Comparison of ENCODE assay signal across 17 cellular contexts in the genomic region with DNA sequence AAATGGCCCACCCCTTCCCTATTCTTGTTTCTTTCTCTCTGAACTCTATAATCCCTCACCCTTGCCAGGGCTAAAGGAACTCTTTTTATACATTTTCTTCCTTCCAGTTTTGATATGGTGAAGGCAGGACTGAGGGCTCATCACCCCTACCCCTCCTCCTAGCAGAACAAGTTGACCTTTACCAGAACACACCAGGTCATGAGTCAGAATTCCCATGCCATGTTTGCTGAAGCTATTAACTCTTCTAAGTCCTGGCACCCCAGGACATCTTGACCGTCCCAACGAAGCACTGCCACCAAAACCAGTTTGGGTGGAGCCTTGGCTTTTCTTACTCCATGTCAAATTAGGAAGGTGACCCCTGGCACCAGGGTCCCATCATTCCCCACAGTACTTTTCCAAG. TPM values are rescaled to one million over a fixed set of nuclear protein-coding genes. Genes with fewer than 3 reads are reported as not detected.
A peak's percentile ranks its signal among the peaks of the same experiment; 100 is the strongest.
DNase-seq lines count a peak whose midpoint lies in the region; ATAC-seq and TF ChIP-seq lines count a peak whose summit lies in the region.
"Had no signal": no experiment of that assay in that cellular context is flagged by ENCODE, and none has a peak within 500 bp of the region (broad histone marks: within the 10 kb centered on the region; RNA-seq: fewer than 3 reads in every experiment).

No MANE protein-coding gene starts in this region.

- H3K9me3 ChIP-seq in liver (ENCODE audit: control insufficient read depth in 4 of 4, low read length in 3 of 4): peaks cover 0 to 3% (median 0%) of the 10 kb centered on the region in 4 donors

- H3K27me3 ChIP-seq in liver (ENCODE audit: control insufficient read depth in 4 of 4, insufficient read depth in 4 of 4, low read length in 3 of 4): no peaks in the 10 kb centered on the region

- intact Hi-C loops in activated CD4-positive, alpha-beta T cell treated with anti-CD3 and anti-CD28 coated beads for 36 hours (cut with DNase I, micrococcal nuclease): no loop called here

- no peak overlapping the region for H3K27ac Mint-ChIP-seq in activated T-cell treated with anti-CD3 and anti-CD28 coated beads, Interleukin-2, amount 50 U/mL, for 72 hours
- H3K27ac Mint-ChIP-seq in brain: no peak overlapping the region
- H3K27ac Mint-ChIP-seq in stimulated activated effector memory CD8-positive, alpha-beta T cell treated with anti-CD3 and anti-CD28 coated beads, Interleukin-12 subunit alpha, Interleukin-12 subunit beta, amount 100 ng/mL, for 72 hours: no peak overlapping the region
- H3K27ac Mint-ChIP-seq in activated CD4-positive, alpha-beta T cell treated with anti-CD3 and anti-CD28 coated beads for 36 hours: no peak overlapping the region
- H3K27ac Mint-ChIP-seq: CD4-positive, alpha-beta memory T cell had no signal

- peaks cover 0 to 12% (median 6%) of the 10 kb centered on the region in 4 donors for H3K4me1 ChIP-seq in liver (ENCODE audit: control insufficient read depth in 4 of 4, insufficient read depth in 4 of 4, low read length in 3 of 4)

- peak overlapping the region; percentile 17 to 41 for H3K4me3 Mint-ChIP-seq in activated T-cell treated with anti-CD3 and anti-CD28 coated beads, Interleukin-2, amount 50 U/mL, for 72 hours
- peak overlapping the region in 3 of 5 experiments; percentile 1 to 59 (median 38) for H3K4me3 Mint-ChIP-seq in brain
- peak overlapping the region; percentile 35 for H3K4me3 Mint-ChIP-seq in stimulated activated effector memory CD8-positive, alpha-beta T cell treated with anti-CD3 and anti-CD28 coated beads, Interleukin-12 subunit alpha, Interleukin-12 subunit beta, amount 100 ng/mL, for 72 hours
- no peak overlapping the region for H3K4me3 Mint-ChIP-seq in activated CD4-positive, alpha-beta T cell treated with anti-CD3 and anti-CD28 coated beads for 36 hours

- H3K27ac ChIP-seq in liver (ENCODE audit: low read depth in 1 of 2, low read length in 2 of 2): no peak overlapping the region
- H3K27ac ChIP-seq: RWPE1 had no signal

- H3K36me3 Mint-ChIP-seq in activated T-cell treated with anti-CD3 and anti-CD28 coated beads, Interleukin-2, amount 50 U/mL, for 72 hours (ENCODE audit: insufficient read depth in 2 of 2): no peaks in the 10 kb centered on the region
- no peaks in the 10 kb centered on the region for H3K36me3 Mint-ChIP-seq in brain
- H3K36me3 Mint-ChIP-seq in stimulated activated effector memory CD8-positive, alpha-beta T cell treated with anti-CD3 and anti-CD28 coated beads, Interleukin-12 subunit alpha, Interleukin-12 subunit beta, amount 100 ng/mL, for 72 hours: no peaks in the 10 kb centered on the region
- no peaks in the 10 kb centered on the region for H3K36me3 Mint-ChIP-seq in activated CD4-positive, alpha-beta T cell treated with anti-CD3 and anti-CD28 coated beads for 36 hours (ENCODE audit: low read depth)
- H3K36me3 Mint-ChIP-seq: CD4-positive, alpha-beta memory T cell had no signal

- TF ChIP-seq CTCF in brain (conservative IDR thresholded peaks at IDR 0.05): no peak
- TF ChIP-seq CTCF in liver (IDR thresholded peaks at IDR 0.05; ENCODE audit: low read depth, low read length, missing input control): no peak

- no peak overlapping the region for H3K9ac ChIP-seq in liver (ENCODE audit: low read depth in 1 of 2, low read length in 2 of 2)

- TF ChIP-seq RAD21 in liver (IDR thresholded peaks at IDR 0.05): peak in 1 of 2 donors; percentile 7

- H3K36me3 ChIP-seq in liver (ENCODE audit: control insufficient read depth in 4 of 4, insufficient read depth in 3 of 4, low read depth in 1 of 4, low read length in 3 of 4): peaks cover 0 to 2% (median under 1%) of the 10 kb centered on the region in 4 donors

- CTCF ChIA-PET in activated CD4-positive, alpha-beta T cell treated with anti-CD3 and anti-CD28 coated beads for 36 hours (lab: Charles Lee): no interaction called here

- peaks cover 1 to 2% of the 10 kb centered on the region in 2 donors for H3K9me3 Mint-ChIP-seq in activated T-cell treated with anti-CD3 and anti-CD28 coated beads, Interleukin-2, amount 50 U/mL, for 72 hours
- peaks cover 0 to 6% (median 3%) of the 10 kb centered on the region in 5 experiments for H3K9me3 Mint-ChIP-seq in brain
- H3K9me3 Mint-ChIP-seq in stimulated activated effector memory CD8-positive, alpha-beta T cell treated with anti-CD3 and anti-CD28 coated beads, Interleukin-12 subunit alpha, Interleukin-12 subunit beta, amount 100 ng/mL, for 72 hours: no peaks in the 10 kb centered on the region
- H3K9me3 Mint-ChIP-seq in activated CD4-positive, alpha-beta T cell treated with anti-CD3 and anti-CD28 coated beads for 36 hours (ENCODE audit: low read depth): no peaks in the 10 kb centered on the region

- peaks cover 55% of the 10 kb centered on the region for H3K27me3 Mint-ChIP-seq in activated T-cell treated with anti-CD3 and anti-CD28 coated beads, Interleukin-2, amount 50 U/mL, for 72 hours (ENCODE audit: low read depth)
- peaks cover 4% of the 10 kb centered on the region for H3K27me3 Mint-ChIP-seq in brain
- H3K27me3 Mint-ChIP-seq in activated CD4-positive, alpha-beta T cell treated with anti-CD3 and anti-CD28 coated beads for 36 hours: peaks cover 22% of the 10 kb centered on the region

- H3K4me1 Mint-ChIP-seq in activated T-cell treated with anti-CD3 and anti-CD28 coated beads, Interleukin-2, amount 50 U/mL, for 72 hours (ENCODE audit: low read depth): peaks cover 5% of the 10 kb centered on the region
- no peaks in the 10 kb centered on the region for H3K4me1 Mint-ChIP-seq in brain
- H3K4me1 Mint-ChIP-seq in stimulated activated effector memory CD8-positive, alpha-beta T cell treated with anti-CD3 and anti-CD28 coated beads, Interleukin-12 subunit alpha, Interleukin-12 subunit beta, amount 100 ng/mL, for 72 hours: peaks cover 6% of the 10 kb centered on the region
- H3K4me1 Mint-ChIP-seq in activated CD4-positive, alpha-beta T cell treated with anti-CD3 and anti-CD28 coated beads for 36 hours: peaks cover 2% of the 10 kb centered on the region
- H3K4me1 Mint-ChIP-seq: CD4-positive, alpha-beta memory T cell had no signal

- no peak for DNase-seq in activated T-cell treated with anti-CD3 and anti-CD28 coated beads, Interleukin-2, amount 50 U/mL, for 72 hours
- no peak for DNase-seq in activated T-cell treated with anti-CD3 and anti-CD28 coated beads, Interleukin-2, amount 50 U/mL, for 1 hour
- no peak for DNase-seq in stimulated activated effector memory CD8-positive, alpha-beta T cell treated with anti-CD3 and anti-CD28 coated beads, Interleukin-12 subunit alpha, Interleukin-12 subunit beta, amount 100 ng/mL, for 72 hours (ENCODE audit: low spot score in 2 of 2)
- DNase-seq in NCI-H1092 treated with DMSO at 0.1 percent for 48 hours (lab: John Stamatoyannopoulos, UW) (no peak), NAMALWA (ENCODE audit: low spot score) (no peak)
- no peak for DNase-seq in activated CD4-positive, alpha-beta T cell treated with anti-CD3 and anti-CD28 coated beads for 36 hours
- DNase-seq: 8988T; CD4-positive, alpha-beta memory T cell; DMS79; HCEC 1CT; NCI-H1048; NCI-H2081 treated with DMSO at 0.1 percent for 48 hours; PC-3 had no signal

- no peak overlapping the region for H3K4me3 ChIP-seq in liver (ENCODE audit: low read depth in 1 of 3, low read length in 3 of 3)
- H3K4me3 ChIP-seq: K562 had no signal

- 42% methylated on average over 2 of the region's 2 CpGs for WGBS in liver

- POLR2A ChIA-PET in activated CD4-positive, alpha-beta T cell treated with anti-CD3 and anti-CD28 coated beads for 36 hours (lab: Charles Lee): no interaction called here

- no peak for ATAC-seq in activated T-cell treated with anti-CD3 and anti-CD28 coated beads, Interleukin-2, amount 50 U/mL, for 72 hours (replicated peaks in 1 of 2)
- ATAC-seq in stimulated activated effector memory CD8-positive, alpha-beta T cell treated with anti-CD3 and anti-CD28 coated beads, Interleukin-12 subunit alpha, Interleukin-12 subunit beta, amount 100 ng/mL, for 72 hours: no peak
- no peak for ATAC-seq in activated CD4-positive, alpha-beta T cell treated with anti-CD3 and anti-CD28 coated beads for 36 hours
- ATAC-seq: PC-3 had no signal

TF ChIP-seq in liver, 16 proteins besides CTCF, POLR2A, EP300 and RAD21:
- TF ChIP-seq JUND (IDR thresholded peaks at IDR 0.05) (peak; percentile 63 to 94), RXRA (IDR thresholded peaks at IDR 0.05) (peak; percentile 35 to 66), HNF4A (conservative IDR thresholded peaks at IDR 0.05) (peak in 1 of 2 donors; percentile 49), TAF1 (conservative IDR thresholded peaks at IDR 0.05) (no peak), FOXA1 (IDR thresholded peaks at IDR 0.05) (no peak)
- TF ChIP-seq, protein P1, sequence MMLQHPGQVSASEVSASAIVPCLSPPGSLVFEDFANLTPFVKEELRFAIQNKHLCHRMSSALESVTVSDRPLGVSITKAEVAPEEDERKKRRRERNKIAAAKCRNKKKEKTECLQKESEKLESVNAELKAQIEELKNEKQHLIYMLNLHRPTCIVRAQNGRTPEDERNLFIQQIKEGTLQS (IDR thresholded peaks at IDR 0.05): peak; percentile 61

RNA-seq across cellular contexts. Expression of a gene that starts 57.5 kb away (rescaled TPM):
- total RNA-seq in activated T-cell treated with anti-CD3 and anti-CD28 coated beads, Interleukin-2, amount 50 U/mL, for 72 hours: 10 to 100 TPM; 21.5 to 28.9 TPM
- polyA plus RNA-seq in brain (ENCODE audit: insufficient read depth, low read depth, low replicate concordance) (20.2 TPM), liver (10 to 100 TPM; 13.4 to 20.7 TPM)
- total RNA-seq in liver: 10 to 100 TPM in 1 of 2 donors, 1 to 10 TPM in 1; 9.5 to 13.4 TPM
- 10 to 100 TPM; 16.1 to 16.8 TPM for total RNA-seq in activated CD4-positive, alpha-beta T cell treated with anti-CD3 and anti-CD28 coated beads for 36 hours
